19 cellular contexts compared by ENCODE assay signal in the genomic region with DNA sequence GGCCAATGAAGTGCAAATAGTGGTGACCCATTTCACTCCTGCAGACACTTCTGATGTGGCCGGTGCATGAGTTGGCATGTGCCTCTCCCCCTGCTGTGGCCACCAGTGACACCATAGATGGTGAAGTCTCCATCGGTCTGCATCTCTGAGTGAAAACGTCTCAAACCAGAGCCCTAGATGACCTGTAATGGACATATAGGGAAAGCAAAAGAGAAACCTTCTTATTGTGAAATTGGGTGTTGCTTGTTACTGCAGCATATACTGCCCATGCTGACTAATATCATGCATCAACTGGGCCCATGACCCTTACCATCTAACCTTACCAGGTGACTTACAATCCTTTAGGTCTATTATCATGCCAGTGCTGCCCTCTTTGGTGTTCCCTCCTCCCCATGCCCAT. TPM values are rescaled to one million over a fixed set of nuclear protein-coding genes. Genes with fewer than 3 reads are reported as not detected.
DNase-seq lines count a peak whose midpoint lies in the region; ATAC-seq, FAIRE-seq and TF ChIP-seq lines count a peak whose summit lies in the region.
"Had no signal": no experiment of that assay in that cellular context is flagged by ENCODE, and none has a peak within 500 bp of the region (broad histone marks: within the 10 kb centered on the region; RNA-seq: fewer than 3 reads in every experiment).

No MANE protein-coding gene starts in this region.

- H3K4me1 ChIP-seq in astrocyte (ENCODE audit: insufficient read depth, low read length) (no peaks in the 10 kb centered on the region), neural progenitor cell (no peaks in the 10 kb centered on the region), stomach (peaks cover 16 to 56% (median 34%) of the 10 kb centered on the region in 4 donors)
- H3K4me1 ChIP-seq: BE2C had no signal

- ATAC-seq in natural killer cell treated with Interleukin-12 subunit alpha and Interleukin-12 subunit beta and Interleukin-15 and Interleukin-18, amount 100 ng/mL, for 72 hours: peak; percentile 62 to 79
- ATAC-seq in natural killer cell (no peak), GM21423 (IDR thresholded peaks at IDR 0.05; ENCODE audit: unreplicated experiment) (no peak), GM21381 (IDR thresholded peaks at IDR 0.05; ENCODE audit: unreplicated experiment) (no peak)

- TF ChIP-seq EP300 in stomach (IDR thresholded peaks at IDR 0.05): no peak

- no peak overlapping the region for H3K4me2 ChIP-seq in astrocyte (ENCODE audit: low read length)
- H3K4me2 ChIP-seq in neural progenitor cell: no peak overlapping the region
- H3K4me2 ChIP-seq: KMS-11 had no signal

- H3K27me3 Mint-ChIP-seq in natural killer cell treated with Interleukin-12 subunit alpha and Interleukin-12 subunit beta and Interleukin-15 and Interleukin-18, amount 100 ng/mL, for 72 hours: peaks cover 14 to 24% of the 10 kb centered on the region in 2 donors
- H3K27me3 Mint-ChIP-seq in natural killer cell (ENCODE audit: low read depth in 2 of 2) (peaks cover 9 to 27% of the 10 kb centered on the region in 2 donors), astrocyte (ENCODE audit: low read depth, unreplicated experiment) (peaks cover 47% of the 10 kb centered on the region), neural progenitor cell (ENCODE audit: insufficient read depth, low read depth) (peaks cover 6% of the 10 kb centered on the region)

- DNase-seq in natural killer cell treated with Interleukin-12 subunit alpha and Interleukin-12 subunit beta and Interleukin-15 and Interleukin-18, amount 100 ng/mL, for 72 hours (ENCODE audit: low spot score): no peak
- DNase-seq in natural killer cell (no peak), astrocyte (ENCODE audit: low read depth) (no peak), neural progenitor cell (ENCODE audit: low spot score) (no peak), stomach (peak; percentile 11), lower leg skin (ENCODE audit: low spot score in 2 of 2) (no peak)
- DNase-seq: BE2C; CD8-positive, alpha-beta memory T cell; NCI-H187; NCI-H2107; NCI-H2227 treated with DMSO at 0.1 percent for 48 hours; NCI-H524 treated with DMSO at 0.1 percent for 48 hours had no signal

- intact Hi-C loops in natural killer cell (cut with micrococcal nuclease): no loop called here
- intact Hi-C loops in stomach (cut with DNase I; ENCODE audit: low total_unique reads): no loop called here
- intact Hi-C loops in lower leg skin (cut with DNase I; ENCODE audit: low total_unique reads): no loop called here

- WGBS in stomach, 5 donors: 88 to 97% (median 92%) methylated on average over 3 of the region's 3 CpGs
- 90 to 93% methylated on average over 3 of the region's 3 CpGs for WGBS in lower leg skin, 2 donors

- no peak overlapping the region for H3K4me3 Mint-ChIP-seq in natural killer cell treated with Interleukin-12 subunit alpha and Interleukin-12 subunit beta and Interleukin-15 and Interleukin-18, amount 100 ng/mL, for 72 hours
- no peak overlapping the region for H3K4me3 Mint-ChIP-seq in natural killer cell
- H3K4me3 Mint-ChIP-seq in astrocyte (ENCODE audit: unreplicated experiment): no peak overlapping the region
- H3K4me3 Mint-ChIP-seq in neural progenitor cell: peak overlapping the region; percentile 53
- H3K4me3 Mint-ChIP-seq: CD8-positive, alpha-beta memory T cell had no signal

- H3K79me2 ChIP-seq in astrocyte (ENCODE audit: insufficient read depth, low read length) (no peaks in the 10 kb centered on the region), neural progenitor cell (ENCODE audit: low read depth) (no peaks in the 10 kb centered on the region)

- TF ChIP-seq CTCF in natural killer cell (IDR thresholded peaks at IDR 0.05) (no peak), astrocyte (IDR thresholded peaks at IDR 0.05; ENCODE audit: insufficient read depth, low read depth, low read length) (no peak), neural progenitor cell (IDR thresholded peaks at IDR 0.05) (no peak), stomach (IDR thresholded peaks at IDR 0.05) (no peak), lower leg skin (IDR thresholded peaks at IDR 0.05) (no peak)

- H3K36me3 Mint-ChIP-seq in natural killer cell treated with Interleukin-12 subunit alpha and Interleukin-12 subunit beta and Interleukin-15 and Interleukin-18, amount 100 ng/mL, for 72 hours: no peaks in the 10 kb centered on the region
- H3K36me3 Mint-ChIP-seq in natural killer cell: no peaks in the 10 kb centered on the region
- peaks cover 1% of the 10 kb centered on the region for H3K36me3 Mint-ChIP-seq in astrocyte (ENCODE audit: low read depth, unreplicated experiment)
- H3K36me3 Mint-ChIP-seq in neural progenitor cell: no peaks in the 10 kb centered on the region
- H3K36me3 Mint-ChIP-seq: CD8-positive, alpha-beta memory T cell had no signal

- H3F3A ChIP-seq in neural progenitor cell (ENCODE audit: low read depth): no peaks in the 10 kb centered on the region

- H3K9ac ChIP-seq in astrocyte (ENCODE audit: low read length): no peak overlapping the region
- no peak overlapping the region for H3K9ac ChIP-seq in neural progenitor cell
- H3K9ac ChIP-seq: KMS-11 had no signal

- H3K27ac Mint-ChIP-seq in natural killer cell treated with Interleukin-12 subunit alpha and Interleukin-12 subunit beta and Interleukin-15 and Interleukin-18, amount 100 ng/mL, for 72 hours: peak overlapping the region in 1 of 2 donors; percentile 75
- no peak overlapping the region for H3K27ac Mint-ChIP-seq in natural killer cell
- H3K27ac Mint-ChIP-seq in astrocyte (ENCODE audit: unreplicated experiment): peak overlapping the region; percentile 55
- H3K27ac Mint-ChIP-seq in neural progenitor cell: no peak overlapping the region

- H3K4me1 Mint-ChIP-seq in natural killer cell treated with Interleukin-12 subunit alpha and Interleukin-12 subunit beta and Interleukin-15 and Interleukin-18, amount 100 ng/mL, for 72 hours (ENCODE audit: low read depth in 2 of 2): peaks cover 8 to 20% of the 10 kb centered on the region in 2 donors
- H3K4me1 Mint-ChIP-seq in natural killer cell (peaks cover 11 to 13% of the 10 kb centered on the region in 2 donors), astrocyte (ENCODE audit: low read depth, unreplicated experiment) (no peaks in the 10 kb centered on the region), neural progenitor cell (peaks cover 3% of the 10 kb centered on the region)

- H3K27me3 ChIP-seq in astrocyte (ENCODE audit: insufficient read depth, low read length) (peaks cover 17% of the 10 kb centered on the region), neural progenitor cell (no peaks in the 10 kb centered on the region), stomach (no peaks in the 10 kb centered on the region)

- FAIRE-seq in astrocyte (lab: Jason Lieb, UNC): no peak
- FAIRE-seq: D721Med, H1 had no signal

- H3K27ac ChIP-seq in astrocyte (ENCODE audit: low read depth, low read length): no peak overlapping the region
- H3K27ac ChIP-seq in neural progenitor cell: no peak overlapping the region
- H3K27ac ChIP-seq in stomach: peak overlapping the region; percentile 65 to 90 (median 82)
- H3K27ac ChIP-seq: KMS-11 had no signal

- no peaks in the 10 kb centered on the region for H4K20me1 ChIP-seq in astrocyte (ENCODE audit: insufficient read depth, low read length)
- H4K20me1 ChIP-seq in neural progenitor cell (ENCODE audit: low read depth): no peaks in the 10 kb centered on the region

- TF ChIP-seq POLR2A in stomach (IDR thresholded peaks at IDR 0.05) (no peak), lower leg skin (IDR thresholded peaks at IDR 0.05) (no peak)

- H3K36me3 ChIP-seq in astrocyte (ENCODE audit: insufficient read depth, low read length) (no peaks in the 10 kb centered on the region), neural progenitor cell (no peaks in the 10 kb centered on the region), stomach (no peaks in the 10 kb centered on the region)
- H3K36me3 ChIP-seq: BE2C had no signal

- H3K9me3 ChIP-seq in astrocyte (ENCODE audit: insufficient read depth, low read depth, low read length) (no peaks in the 10 kb centered on the region), neural progenitor cell (ENCODE audit: low read depth) (no peaks in the 10 kb centered on the region), stomach (no peaks in the 10 kb centered on the region)
- H3K9me3 ChIP-seq: BE2C had no signal

- no peak overlapping the region for H2AFZ ChIP-seq in astrocyte (ENCODE audit: low read depth, low read length)
- H2AFZ ChIP-seq in neural progenitor cell (replicated peaks): no peak overlapping the region

- no peak overlapping the region for H3K4me3 ChIP-seq in astrocyte (ENCODE audit: insufficient read depth, low read depth, low read length)
- no peak overlapping the region for H3K4me3 ChIP-seq in neural progenitor cell
- no peak overlapping the region for H3K4me3 ChIP-seq in stomach
- H3K4me3 ChIP-seq in lower leg skin (ENCODE audit: low read depth, poor library complexity, severe bottlenecking): no peak overlapping the region

- peaks cover 5% of the 10 kb centered on the region for H3K9me3 Mint-ChIP-seq in natural killer cell treated with Interleukin-12 subunit alpha and Interleukin-12 subunit beta and Interleukin-15 and Interleukin-18, amount 100 ng/mL, for 72 hours
- H3K9me3 Mint-ChIP-seq in natural killer cell (no peaks in the 10 kb centered on the region), astrocyte (ENCODE audit: unreplicated experiment) (peaks cover 11% of the 10 kb centered on the region), neural progenitor cell (peaks cover 6% of the 10 kb centered on the region)

RNA-seq across cellular contexts. Expression of a gene that starts 11.7 kb away (rescaled TPM):
- 10 to 100 TPM in 1 of 2 donors, 1 to 10 TPM in 1; 9.7 to 13.3 TPM for total RNA-seq in natural killer cell treated with Interleukin-12 subunit alpha and Interleukin-12 subunit beta and Interleukin-15 and Interleukin-18, amount 100 ng/mL, for 72 hours
- total RNA-seq in natural killer cell: 1 to 10 TPM; 6.4 to 6.9 (median 6.5) TPM
- total RNA-seq in astrocyte: 13.5 and 18.1 TPM in 2 replicates
- total RNA-seq in neural progenitor cell (ENCODE audit: low replicate concordance): 9.9 and 19.9 TPM in 2 replicates
- 10 to 100 TPM in 4 of 5 donors, 1 to 10 TPM in 1; 6.4 to 53.6 (median 37.1) TPM for total RNA-seq in stomach
- polyA plus RNA-seq in stomach: 10 to 100 TPM; 13.8 to 28.4 (median 26.9) TPM
- total RNA-seq in lower leg skin: 10 to 100 TPM; 19.6 to 27.6 (median 26.7) TPM

RNA-seq across cellular contexts. Expression of a gene that starts 30.4 kb away (rescaled TPM):
- total RNA-seq in natural killer cell treated with Interleukin-12 subunit alpha and Interleukin-12 subunit beta and Interleukin-15 and Interleukin-18, amount 100 ng/mL, for 72 hours: not detected
- total RNA-seq in natural killer cell (not detected), astrocyte (0.43 TPM in 1 of 2 replicates, not detected in the other), neural progenitor cell (ENCODE audit: low replicate concordance) (0.28 TPM in 1 of 2 replicates, not detected in the other), stomach (over 10,000 TPM in 2 of 5 donors, 1,000 to 10,000 TPM in 1, 100 to 1,000 TPM in 2; 367 to 55,790 (median 1,114) TPM), lower leg skin (1 to 10 TPM in 1 of 4 donors, under 1 TPM in 1, not detected in 2; 0.32 to 1.5 TPM)
- over 10,000 TPM; 23,067 to 73,485 (median 39,030) TPM for polyA plus RNA-seq in stomach
- total RNA-seq: A172; CD8-positive, alpha-beta memory T cell; H1; PC-3 had no signal
- polyA plus RNA-seq: CD8-positive, alpha-beta memory T cell; H1 had no signal

RNA-seq across cellular contexts. Expression of a gene that starts 49.3 kb away (rescaled TPM):
- total RNA-seq in natural killer cell treated with Interleukin-12 subunit alpha and Interleukin-12 subunit beta and Interleukin-15 and Interleukin-18, amount 100 ng/mL, for 72 hours: not detected
- total RNA-seq in natural killer cell: not detected
- total RNA-seq in astrocyte: 0.79 and 0.86 TPM in 2 replicates
- 0.31 and 0.41 TPM in 2 replicates for total RNA-seq in neural progenitor cell (ENCODE audit: low replicate concordance)
- total RNA-seq in stomach: over 10,000 TPM in 2 of 5 donors, 1,000 to 10,000 TPM in 1, 100 to 1,000 TPM in 2; 386 to 107,207 (median 2,421) TPM
- polyA plus RNA-seq in stomach: over 10,000 TPM; 17,534 to 25,788 (median 19,705) TPM
- total RNA-seq in lower leg skin: 1 to 10 TPM in 1 of 4 donors, under 1 TPM in 1, not detected in 2; 0.65 to 1.5 TPM
- total RNA-seq: A172; CD8-positive, alpha-beta memory T cell; H1; PC-3 had no signal
- polyA plus RNA-seq: CD8-positive, alpha-beta memory T cell had no signal

Comparison
In these comparisons a context has a peak if more than half of its experiments do, and no peak if none do; other contexts are left out.
1. ATAC-seq: peak in natural killer cell treated with Interleukin-12 subunit alpha and Interleukin-12 subunit beta and Interleukin-15 and Interleukin-18, amount 100 ng/mL, for 72 hours (2 of 2); none in natural killer cell (0 of 3), GM21423 (single experiment) and GM21381 (single experiment).
2. H3K27ac ChIP-seq: peak in stomach (5 of 5); none in astrocyte (single experiment) and neural progenitor cell (single experiment).
3. RNA of a gene that starts 30.4 kb away (total RNA-seq): 367 to 55,790 TPM in stomach; 0.43 TPM in astrocyte, 0.32 to 1.5 TPM in lower leg skin, not detected in natural killer cell treated with Interleukin-12 subunit alpha and Interleukin-12 subunit beta and Interleukin-15 and Interleukin-18, amount 100 ng/mL, for 72 hours, not detected in natural killer cell and 0.28 TPM in neural progenitor cell; every median in the first group is over 100 times any median in the second.
4. RNA of a gene that starts 49.3 kb away (total RNA-seq): 386 to 107,207 TPM in stomach; 0.79 to 0.86 TPM in astrocyte, 0.65 to 1.5 TPM in lower leg skin, 0.31 to 0.41 TPM in neural progenitor cell, not detected in natural killer cell treated with Interleukin-12 subunit alpha and Interleukin-12 subunit beta and Interleukin-15 and Interleukin-18, amount 100 ng/mL, for 72 hours and not detected in natural killer cell; every median in the first group is over 100 times any median in the second.